In the genomic region with DNA sequence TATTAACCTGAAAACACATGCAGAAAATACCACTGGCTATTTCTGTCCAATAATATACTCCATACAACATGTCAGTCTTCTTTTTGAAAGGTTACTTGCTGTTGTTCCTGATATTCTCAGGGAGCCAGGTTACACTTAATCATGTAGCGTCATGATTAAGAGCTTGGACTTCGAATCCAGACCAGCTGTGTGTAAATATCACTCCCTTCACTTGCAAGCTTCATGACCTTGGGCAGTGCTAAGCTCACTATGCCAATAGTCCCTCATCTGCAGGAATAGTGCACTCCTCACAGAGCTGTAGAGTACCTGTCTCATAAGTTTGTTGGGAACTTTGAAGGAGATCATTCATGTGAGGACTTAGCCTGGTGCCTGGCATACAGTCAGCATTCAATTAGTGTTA, we compare ENCODE assay signal across 1 cellular context.
TF ChIP-seq lines count a peak whose summit lies in the region.

No MANE protein-coding gene starts in this region.

TF ChIP-seq in HepG2, 621 proteins besides CTCF, POLR2A, EP300 and RAD21:
- TF ChIP-seq STAG1 (CRISPR knock-in tag; IDR thresholded peaks at IDR 0.05): no peak
- TF ChIP-seq, protein P1, sequence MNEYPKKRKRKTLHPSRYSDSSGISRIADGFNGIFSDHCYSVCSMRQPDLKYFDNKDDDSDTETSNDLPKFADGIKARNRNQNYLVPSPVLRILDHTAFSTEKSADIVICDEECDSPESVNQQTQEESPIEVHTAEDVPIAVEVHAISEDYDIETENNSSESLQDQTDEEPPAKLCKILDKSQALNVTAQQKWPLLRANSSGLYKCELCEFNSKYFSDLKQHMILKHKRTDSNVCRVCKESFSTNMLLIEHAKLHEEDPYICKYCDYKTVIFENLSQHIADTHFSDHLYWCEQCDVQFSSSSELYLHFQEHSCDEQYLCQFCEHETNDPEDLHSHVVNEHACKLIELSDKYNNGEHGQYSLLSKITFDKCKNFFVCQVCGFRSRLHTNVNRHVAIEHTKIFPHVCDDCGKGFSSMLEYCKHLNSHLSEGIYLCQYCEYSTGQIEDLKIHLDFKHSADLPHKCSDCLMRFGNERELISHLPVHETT (CRISPR knock-in tag; conservative IDR thresholded peaks at IDR 0.05): no peak
- no peak for TF ChIP-seq SOX13 (IDR thresholded peaks at IDR 0.05)
- TF ChIP-seq SOX13 (CRISPR knock-in tag; conservative IDR thresholded peaks at IDR 0.05 in 1 of 2, IDR thresholded peaks at IDR 0.05 in 1 of 2): peak in 1 of 2 experiments; percentile 26; a peak in 1 of 4 replicates
- no peak for TF ChIP-seq ZNF224 (CRISPR knock-in tag; IDR thresholded peaks at IDR 0.05)
- TF ChIP-seq ARID3A (IDR thresholded peaks at IDR 0.05; ENCODE audit: low read depth, low read length): peak; percentile 86
- peak; percentile 81 for TF ChIP-seq GATAD2A (CRISPR knock-in tag; IDR thresholded peaks at IDR 0.05)
- no peak for TF ChIP-seq ZNF749 (CRISPR knock-in tag; IDR thresholded peaks at IDR 0.05; ENCODE audit: borderline replicate concordance)
- TF ChIP-seq ASH2L (IDR thresholded peaks at IDR 0.05; ENCODE audit: insufficient read length, low read depth, low read length): peak; percentile 46
- peak; percentile 14; the same call in 1 of the 2 replicates for TF ChIP-seq HDAC2 (CRISPR knock-in tag; IDR thresholded peaks at IDR 0.05)
- TF ChIP-seq ZMYM2 (CRISPR knock-in tag; IDR thresholded peaks at IDR 0.05): no peak
- TF ChIP-seq, protein P2, sequence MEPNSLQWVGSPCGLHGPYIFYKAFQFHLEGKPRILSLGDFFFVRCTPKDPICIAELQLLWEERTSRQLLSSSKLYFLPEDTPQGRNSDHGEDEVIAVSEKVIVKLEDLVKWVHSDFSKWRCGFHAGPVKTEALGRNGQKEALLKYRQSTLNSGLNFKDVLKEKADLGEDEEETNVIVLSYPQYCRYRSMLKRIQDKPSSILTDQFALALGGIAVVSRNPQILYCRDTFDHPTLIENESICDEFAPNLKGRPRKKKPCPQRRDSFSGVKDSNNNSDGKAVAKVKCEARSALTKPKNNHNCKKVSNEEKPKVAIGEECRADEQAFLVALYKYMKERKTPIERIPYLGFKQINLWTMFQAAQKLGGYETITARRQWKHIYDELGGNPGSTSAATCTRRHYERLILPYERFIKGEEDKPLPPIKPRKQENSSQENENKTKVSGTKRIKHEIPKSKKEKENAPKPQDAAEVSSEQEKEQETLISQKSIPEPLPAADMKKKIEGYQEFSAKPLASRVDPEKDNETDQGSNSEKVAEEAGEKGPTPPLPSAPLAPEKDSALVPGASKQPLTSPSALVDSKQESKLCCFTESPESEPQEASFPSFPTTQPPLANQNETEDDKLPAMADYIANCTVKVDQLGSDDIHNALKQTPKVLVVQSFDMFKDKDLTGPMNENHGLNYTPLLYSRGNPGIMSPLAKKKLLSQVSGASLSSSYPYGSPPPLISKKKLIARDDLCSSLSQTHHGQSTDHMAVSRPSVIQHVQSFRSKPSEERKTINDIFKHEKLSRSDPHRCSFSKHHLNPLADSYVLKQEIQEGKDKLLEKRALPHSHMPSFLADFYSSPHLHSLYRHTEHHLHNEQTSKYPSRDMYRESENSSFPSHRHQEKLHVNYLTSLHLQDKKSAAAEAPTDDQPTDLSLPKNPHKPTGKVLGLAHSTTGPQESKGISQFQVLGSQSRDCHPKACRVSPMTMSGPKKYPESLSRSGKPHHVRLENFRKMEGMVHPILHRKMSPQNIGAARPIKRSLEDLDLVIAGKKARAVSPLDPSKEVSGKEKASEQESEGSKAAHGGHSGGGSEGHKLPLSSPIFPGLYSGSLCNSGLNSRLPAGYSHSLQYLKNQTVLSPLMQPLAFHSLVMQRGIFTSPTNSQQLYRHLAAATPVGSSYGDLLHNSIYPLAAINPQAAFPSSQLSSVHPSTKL (CRISPR knock-in tag; IDR thresholded peaks at IDR 0.05): peak; percentile 87
- TF ChIP-seq TARDBP (CRISPR knock-in tag; IDR thresholded peaks at IDR 0.05): 0 out of 2 replicates have a peak, but pooled peaks have one; percentile 20
- 0 out of 2 replicates have a peak, but pooled peaks have one; percentile 39 for TF ChIP-seq SMYD3 (CRISPR knock-in tag; IDR thresholded peaks at IDR 0.05)
- no peak for TF ChIP-seq CREB1 (IDR thresholded peaks at IDR 0.05)
- peak; percentile 52 for TF ChIP-seq CREB1 (CRISPR knock-in tag; IDR thresholded peaks at IDR 0.05)
- no peak for TF ChIP-seq KLF6 (CRISPR knock-in tag; IDR thresholded peaks at IDR 0.05)
- peak; percentile 69 for TF ChIP-seq HMG20A (CRISPR knock-in tag; IDR thresholded peaks at IDR 0.05; ENCODE audit: borderline replicate concordance)
- peak; percentile 29; the same call in 1 of the 2 replicates for TF ChIP-seq TBX2 (CRISPR knock-in tag; IDR thresholded peaks at IDR 0.05; ENCODE audit: borderline replicate concordance)
- TF ChIP-seq RXRB (CRISPR knock-in tag; IDR thresholded peaks at IDR 0.05; ENCODE audit: borderline replicate concordance): peak; percentile 27; the same call in 1 of the 2 replicates
- no peak for TF ChIP-seq ETS1 (CRISPR knock-in tag; IDR thresholded peaks at IDR 0.05)
- peak; percentile 39; the same call in 1 of the 2 replicates for TF ChIP-seq KDM6A (CRISPR knock-in tag; IDR thresholded peaks at IDR 0.05; ENCODE audit: low read depth)
- TF ChIP-seq TFAP4 (IDR thresholded peaks at IDR 0.05; ENCODE audit: borderline replicate concordance, low read depth): peak; percentile 89
- TF ChIP-seq PAXIP1 (CRISPR knock-in tag; conservative IDR thresholded peaks at IDR 0.05): peak; percentile 65
- TF ChIP-seq ARNT (IDR thresholded peaks at IDR 0.05): no peak
- TF ChIP-seq HNF4A (CRISPR knock-in tag; IDR thresholded peaks at IDR 0.05): peak; percentile 90
- peak; percentile 76 for TF ChIP-seq FOXA3 (CRISPR knock-in tag; IDR thresholded peaks at IDR 0.05)
- peak; percentile 56; the same call in 1 of the 2 replicates for TF ChIP-seq AHDC1 (CRISPR knock-in tag; IDR thresholded peaks at IDR 0.05; ENCODE audit: borderline replicate concordance)
- TF ChIP-seq FOXA1 (IDR thresholded peaks at IDR 0.05): no peak
- TF ChIP-seq FOXA1 (CRISPR knock-in tag; IDR thresholded peaks at IDR 0.05): peak; percentile 78
- TF ChIP-seq NFKBIZ (CRISPR knock-in tag; IDR thresholded peaks at IDR 0.05): no peak
- peak; percentile 39; the same call in 1 of the 2 replicates for TF ChIP-seq SAP130 (CRISPR knock-in tag; IDR thresholded peaks at IDR 0.05; ENCODE audit: low read depth)
- TF ChIP-seq ZKSCAN5 (CRISPR knock-in tag; IDR thresholded peaks at IDR 0.05): no peak
- no peak for TF ChIP-seq U2AF1 (optimal IDR thresholded peaks at IDR 0.05; ENCODE audit: low read depth, low read length)
- TF ChIP-seq REPIN1 (CRISPR knock-in tag; IDR thresholded peaks at IDR 0.05; ENCODE audit: borderline replicate concordance, low read depth): 0 out of 2 replicates have a peak, but pooled peaks have one; percentile 42
- TF ChIP-seq SOX6 (IDR thresholded peaks at IDR 0.05): no peak
- peak; percentile 22; the same call in 1 of the 2 replicates for TF ChIP-seq SOX6 (CRISPR knock-in tag; IDR thresholded peaks at IDR 0.05)
- 0 out of 2 replicates have a peak, but pooled peaks have one; percentile 2 for TF ChIP-seq CEBPB (IDR thresholded peaks at IDR 0.05; ENCODE audit: borderline replicate concordance, low read depth, low read length)
- TF ChIP-seq HNF4G (IDR thresholded peaks at IDR 0.05; ENCODE audit: borderline replicate concordance, low read depth, low read length): peak; percentile 46; the same call in 1 of the 2 replicates
- no peak for TF ChIP-seq HNF4G (CRISPR knock-in tag; IDR thresholded peaks at IDR 0.05; ENCODE audit: borderline replicate concordance, low read depth)
